Comparison of ENCODE assay signal across 12 cellular contexts in the genomic region with DNA sequence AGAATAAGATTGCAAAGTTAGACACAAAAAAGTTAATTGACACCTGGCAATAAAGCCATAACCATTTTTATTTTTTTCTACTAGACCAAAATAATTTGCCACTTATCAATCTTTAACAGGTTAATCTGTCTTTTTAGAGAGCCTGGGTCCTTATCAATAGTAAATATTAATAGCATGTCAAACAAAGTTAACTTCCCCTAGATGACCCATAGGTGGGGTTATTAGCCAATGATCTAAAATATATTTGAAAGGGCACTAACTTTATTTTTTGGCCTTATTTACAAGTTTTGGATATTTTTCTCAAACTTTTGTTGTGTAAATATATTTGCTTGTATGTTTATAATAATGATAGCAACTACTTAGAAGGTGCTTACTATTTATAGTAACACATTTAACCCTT. TPM values are rescaled to one million over a fixed set of nuclear protein-coding genes. Genes with fewer than 3 reads are reported as not detected.
DNase-seq lines count a peak whose midpoint lies in the region; ATAC-seq and TF ChIP-seq lines count a peak whose summit lies in the region.
"Had no signal": no experiment of that assay in that cellular context is flagged by ENCODE, and none has a peak within 500 bp of the region (broad histone marks: within the 10 kb centered on the region; RNA-seq: fewer than 3 reads in every experiment).

No MANE protein-coding gene starts in this region.

- no peaks in the 10 kb centered on the region for H4K20me1 ChIP-seq in neural cell (ENCODE audit: insufficient read depth)

- H3K9me3 Mint-ChIP-seq in HFFc6: no peaks in the 10 kb centered on the region
- H3K9me3 Mint-ChIP-seq in brain: no peaks in the 10 kb centered on the region
- H3K9me3 Mint-ChIP-seq: GM23338 had no signal

- no peak overlapping the region for H3K4me3 Mint-ChIP-seq in HFFc6
- H3K4me3 Mint-ChIP-seq in brain: no peak overlapping the region
- H3K4me3 Mint-ChIP-seq: GM23338 had no signal

- H3K9me3 ChIP-seq in neural cell (ENCODE audit: low read length): no peaks in the 10 kb centered on the region

- H3K4me3 ChIP-seq in neural cell (ENCODE audit: low read length): no peak overlapping the region
- H3K4me3 ChIP-seq: GM23338 had no signal

- ATAC-seq in GM19452 (IDR thresholded peaks at IDR 0.05; ENCODE audit: unreplicated experiment): no peak
- ATAC-seq: GM23338 had no signal

- DNase-seq in HFFc6: no peak
- DNase-seq in NCI-H2107 (lab: John Stamatoyannopoulos, UW): no peak
- DNase-seq in NCI-H1436 treated with DMSO at 0.1 percent for 48 hours (lab: John Stamatoyannopoulos, UW): no peak
- DNase-seq in SHP77 treated with DMSO at 0.1 percent for 48 hours (lab: John Stamatoyannopoulos, UW): no peak
- DNase-seq: activated T-cell treated with anti-CD3 and anti-CD28 coated beads for 4 hours had no signal

- peaks cover 19% of the 10 kb centered on the region for H3K4me1 Mint-ChIP-seq in HFFc6 (ENCODE audit: low read depth)
- H3K4me1 Mint-ChIP-seq in brain: peaks cover 23% of the 10 kb centered on the region

- no peak overlapping the region for H3K27ac Mint-ChIP-seq in HFFc6
- no peak overlapping the region for H3K27ac Mint-ChIP-seq in brain
- H3K27ac Mint-ChIP-seq: GM23338 had no signal

- H3K36me3 Mint-ChIP-seq in HFFc6 (ENCODE audit: low read depth): no peaks in the 10 kb centered on the region
- H3K36me3 Mint-ChIP-seq in brain: no peaks in the 10 kb centered on the region

- no peak overlapping the region for H3K4me2 ChIP-seq in neural cell (ENCODE audit: low read length)
- H3K4me2 ChIP-seq: GM23338 had no signal

- peak; percentile 66 for TF ChIP-seq CTCF in C4-2B (conservative IDR thresholded peaks at IDR 0.05)
- peak; percentile 77 for TF ChIP-seq CTCF in HFFc6 (IDR thresholded peaks at IDR 0.05)
- TF ChIP-seq CTCF in brain (conservative IDR thresholded peaks at IDR 0.05): peak; percentile 53 to 62
- TF ChIP-seq CTCF in neural cell (IDR thresholded peaks at IDR 0.05; ENCODE audit: poor library complexity, severe bottlenecking): peak; percentile 52

- no peaks in the 10 kb centered on the region for H3K79me2 ChIP-seq in neural cell (replicated peaks; ENCODE audit: insufficient read depth, low read length)

- H3K27me3 Mint-ChIP-seq in HFFc6 (ENCODE audit: insufficient read depth) (no peaks in the 10 kb centered on the region), brain (peaks cover 6% of the 10 kb centered on the region)

- H3K9me2 ChIP-seq in neural cell (ENCODE audit: insufficient read depth, low read length): no peaks in the 10 kb centered on the region

- TF ChIP-seq EP300 in neural cell (conservative IDR thresholded peaks at IDR 0.05; ENCODE audit: poor library complexity, severe bottlenecking): no peak

- no peak overlapping the region for H3K27ac ChIP-seq in C4-2B
- no peak overlapping the region for H3K27ac ChIP-seq in neural cell (ENCODE audit: low read length)

- no peak overlapping the region for H2AFZ ChIP-seq in neural cell (ENCODE audit: low read depth, low read length)
- H2AFZ ChIP-seq: GM23338 had no signal

- no peaks in the 10 kb centered on the region for H3K36me3 ChIP-seq in neural cell (ENCODE audit: insufficient read depth, low read length)

- no peak overlapping the region for H3K9ac ChIP-seq in neural cell (ENCODE audit: low read length)

- H3F3A ChIP-seq in neural cell (ENCODE audit: insufficient read depth, low read length, poor library complexity, severe bottlenecking): no peaks in the 10 kb centered on the region

- peak; percentile 49 for TF ChIP-seq RAD21 in neural cell (conservative IDR thresholded peaks at IDR 0.05)

- H3K27me3 ChIP-seq in neural cell (ENCODE audit: insufficient read depth, low read depth, low read length): no peaks in the 10 kb centered on the region

TF ChIP-seq in neural cell, 6 proteins besides CTCF, POLR2A, EP300 and RAD21:
- TF ChIP-seq EZH2 (IDR thresholded peaks at IDR 0.05; ENCODE audit: borderline replicate concordance, insufficient read depth, low read length, poor library complexity, severe bottlenecking): no peak
- TF ChIP-seq TAF1 (IDR thresholded peaks at IDR 0.05; ENCODE audit: low read depth): no peak
- TF ChIP-seq SMC3 (conservative IDR thresholded peaks at IDR 0.05; ENCODE audit: poor library complexity): peak; percentile 41
TF ChIP-seq in neural cell: peak in this region for 1.

RNA-seq across cellular contexts. Expression of gene ANKRD33, which starts 3.9 kb away (rescaled TPM):
- not detected for total RNA-seq in HFFc6 (2021; fragmentation: NEBNext Ultra II Directional; extraction: Animal tissue kit (Norgen Biotek cat#: 25700))
- polyA plus RNA-seq in brain (ENCODE audit: insufficient read depth, low read depth, low replicate concordance) (not detected), neural cell (not detected in 2 replicates)
- not detected in 2 replicates for polyA minus RNA-seq in neural cell
- total RNA-seq: HT1080, mesenteric fat pad had no signal

RNA-seq across cellular contexts. Expression of gene ACVRL1, which starts 15.5 kb away (rescaled TPM):
- total RNA-seq in HFFc6 (2021; fragmentation: NEBNext Ultra II Directional; extraction: Animal tissue kit (Norgen Biotek cat#: 25700)): 10 to 100 TPM in 3 of 6 experiments, 1 to 10 TPM in 3; 5.4 to 13.5 (median 10.0) TPM
- 9.8 TPM for polyA plus RNA-seq in brain (ENCODE audit: insufficient read depth, low read depth, low replicate concordance)
- not detected in 2 replicates for polyA plus RNA-seq in neural cell
- not detected in 2 replicates for polyA minus RNA-seq in neural cell
- polyA plus RNA-seq: GM23338 had no signal

RNA-seq across cellular contexts. Expression of gene FIGNL2, which starts 43.3 kb away (rescaled TPM):
- total RNA-seq in HFFc6 (2021; fragmentation: NEBNext Ultra II Directional; extraction: Animal tissue kit (Norgen Biotek cat#: 25700)): not detected
- polyA plus RNA-seq in brain (ENCODE audit: insufficient read depth, low read depth, low replicate concordance) (0.46 TPM), neural cell (0.06 and 0.21 TPM in 2 replicates)
- polyA minus RNA-seq in neural cell: 0.49 and 0.58 TPM in 2 replicates

RNA-seq across cellular contexts. Expression of gene ACVR1B, which starts 59.7 kb away (rescaled TPM):
- total RNA-seq in HFFc6 (2021; fragmentation: NEBNext Ultra II Directional; extraction: Animal tissue kit (Norgen Biotek cat#: 25700)): 10 to 100 TPM; 13.1 to 15.2 (median 14.0) TPM
- polyA plus RNA-seq in brain (ENCODE audit: insufficient read depth, low read depth, low replicate concordance) (25.4 TPM), neural cell (47.2 and 52.3 TPM in 2 replicates)
- 79.1 and 88.6 TPM in 2 replicates for polyA minus RNA-seq in neural cell

Comparison
In these comparisons a context has a peak if more than half of its experiments do, and no peak if none do; other contexts are left out.
1. RNA of gene ACVRL1, which starts 15.5 kb away (polyA plus RNA-seq): 9.8 TPM in brain (single experiment); not detected in neural cell; every median in the first group is over 10 times any median in the second.
2. Peak in every context shown above with its lines, with median percentiles within 50 percentile points of each other: CTCF ChIP-seq.